ENCODE assay signal across 2 cellular contexts in genomic region chr6:142374965-142375733, GRCh38.
TF ChIP-seq lines count a peak whose summit lies in the region.

No MANE protein-coding gene starts in this region.

TF ChIP-seq in A549, 52 proteins besides CTCF, POLR2A, EP300 and RAD21 (continued from another document):
- TF ChIP-seq FOXS1 (CRISPR knock-in tag; IDR thresholded peaks at IDR 0.05) (peak; percentile 19; the same call in 1 of the 2 replicates), ATOH8 (CRISPR knock-in tag; IDR thresholded peaks at IDR 0.05; ENCODE audit: low read depth) (no peak), CEBPB (IDR thresholded peaks at IDR 0.05) (peak in 1 of 2 experiments; percentile 83; a peak in 2 of 4 replicates), HDAC2 (IDR thresholded peaks at IDR 0.05) (no peak), RCOR1 (IDR thresholded peaks at IDR 0.05; ENCODE audit: low read depth, low read length) (no peak), ZSCAN20 (CRISPR knock-in tag; IDR thresholded peaks at IDR 0.05) (no peak), MAFK (IDR thresholded peaks at IDR 0.05; ENCODE audit: partially characterized antibody) (peak; percentile 71), HES2 (IDR thresholded peaks at IDR 0.05) (no peak), CHD4 (IDR thresholded peaks at IDR 0.05; ENCODE audit: borderline replicate concordance) (no peak), PBX3 (IDR thresholded peaks at IDR 0.05) (peak; percentile 87), RNF2 (IDR thresholded peaks at IDR 0.05; ENCODE audit: borderline replicate concordance, low read depth) (no peak), ZFP36 (IDR thresholded peaks at IDR 0.05; ENCODE audit: borderline replicate concordance, partially characterized antibody) (no peak), BHLHE40 (IDR thresholded peaks at IDR 0.05; ENCODE audit: low read depth, low read length) (no peak), RFX5 (IDR thresholded peaks at IDR 0.05) (no peak), ESRRA (IDR thresholded peaks at IDR 0.05; ENCODE audit: borderline replicate concordance, low read length) (no peak), NPAS2 (CRISPR knock-in tag; IDR thresholded peaks at IDR 0.05; ENCODE audit: borderline replicate concordance) (no peak)
TF ChIP-seq in A549: peak in this region for 16.

TF ChIP-seq in HepG2, 621 proteins besides CTCF, POLR2A, EP300 and RAD21 (continued from another document and continues in another):
- TF ChIP-seq PLSCR1 (CRISPR knock-in tag; IDR thresholded peaks at IDR 0.05; ENCODE audit: borderline replicate concordance) (no peak), DDIT3 (CRISPR knock-in tag; IDR thresholded peaks at IDR 0.05) (no peak), ZNF710 (CRISPR knock-in tag; IDR thresholded peaks at IDR 0.05; ENCODE audit: borderline replicate concordance) (no peak; the same call in 1 of the 2 replicates), NFIC (IDR thresholded peaks at IDR 0.05; ENCODE audit: low read length) (peak; percentile 99), ZNF180 (CRISPR knock-in tag; IDR thresholded peaks at IDR 0.05; ENCODE audit: borderline replicate concordance, low read depth) (no peak), ZFP36 (IDR thresholded peaks at IDR 0.05; ENCODE audit: borderline replicate concordance, low read depth, low read length, partially characterized antibody) (no peak), ZBTB44 (CRISPR knock-in tag; IDR thresholded peaks at IDR 0.05) (no peak), REPIN1 (CRISPR knock-in tag; IDR thresholded peaks at IDR 0.05; ENCODE audit: borderline replicate concordance, low read depth) (peak; percentile 56; the same call in 1 of the 2 replicates), MIER3 (CRISPR knock-in tag; IDR thresholded peaks at IDR 0.05; ENCODE audit: borderline replicate concordance) (peak; percentile 95), ZNF260 (CRISPR knock-in tag; IDR thresholded peaks at IDR 0.05; ENCODE audit: borderline replicate concordance, low read depth) (no peak), ZNF263 (CRISPR knock-in tag; IDR thresholded peaks at IDR 0.05) (no peak), FOXK2 (IDR thresholded peaks at IDR 0.05) (peak; percentile 79; the same call in 1 of the 2 replicates), LCORL (IDR thresholded peaks at IDR 0.05) (peak; percentile 44; the same call in 1 of the 2 replicates), LCORL (CRISPR knock-in tag; IDR thresholded peaks at IDR 0.05) (peak; percentile 92), ZSCAN25 (CRISPR knock-in tag; IDR thresholded peaks at IDR 0.05) (no peak), STAT6 (CRISPR knock-in tag; IDR thresholded peaks at IDR 0.05; ENCODE audit: borderline replicate concordance) (peak; percentile 92; the same call in 1 of the 2 replicates), PTBP1 (IDR thresholded peaks at IDR 0.05; ENCODE audit: low read depth, low read length, poor library complexity, severe bottlenecking) (no peak), GABPB1 (CRISPR knock-in tag; IDR thresholded peaks at IDR 0.05) (no peak), ZGPAT (CRISPR knock-in tag; IDR thresholded peaks at IDR 0.05) (peak; percentile 91), ZNF17 (CRISPR knock-in tag; IDR thresholded peaks at IDR 0.05) (no peak), POGZ (CRISPR knock-in tag; IDR thresholded peaks at IDR 0.05) (peak; percentile 72), NCOA2 (CRISPR knock-in tag; IDR thresholded peaks at IDR 0.05) (peak; percentile 100), HNRNPK (IDR thresholded peaks at IDR 0.05; ENCODE audit: low read depth, low read length, poor library complexity, severe bottlenecking) (peak; percentile 39), ZNF746 (CRISPR knock-in tag; IDR thresholded peaks at IDR 0.05) (no peak), CEBPG (CRISPR knock-in tag; IDR thresholded peaks at IDR 0.05) (peak; percentile 84), ISX (CRISPR knock-in tag; conservative IDR thresholded peaks at IDR 0.05) (0 out of 2 replicates have a peak, but pooled peaks have one; percentile 27), NFYC (CRISPR knock-in tag; IDR thresholded peaks at IDR 0.05) (peak; percentile 43; the same call in 1 of the 2 replicates), ZNF879 (CRISPR knock-in tag; IDR thresholded peaks at IDR 0.05) (no peak), HOXA3 (CRISPR knock-in tag; IDR thresholded peaks at IDR 0.05) (peak; percentile 46; the same call in 1 of the 2 replicates), KLF12 (CRISPR knock-in tag; IDR thresholded peaks at IDR 0.05; ENCODE audit: borderline replicate concordance) (no peak), NBN (conservative IDR thresholded peaks at IDR 0.05) (no peak), ZNF703 (CRISPR knock-in tag; IDR thresholded peaks at IDR 0.05; ENCODE audit: borderline replicate concordance) (no peak), CSRNP1 (CRISPR knock-in tag; IDR thresholded peaks at IDR 0.05) (no peak), TFAP4 (IDR thresholded peaks at IDR 0.05; ENCODE audit: borderline replicate concordance, low read depth) (peak; percentile 52; the same call in 1 of the 2 replicates), MAF1 (CRISPR knock-in tag; IDR thresholded peaks at IDR 0.05; ENCODE audit: borderline replicate concordance) (no peak), GPBP1L1 (CRISPR knock-in tag; IDR thresholded peaks at IDR 0.05) (no peak), HOXA5 (CRISPR knock-in tag; IDR thresholded peaks at IDR 0.05) (peak; percentile 92), ZNF546 (CRISPR knock-in tag; conservative IDR thresholded peaks at IDR 0.05) (no peak), ZNF720 (CRISPR knock-in tag; IDR thresholded peaks at IDR 0.05) (no peak), KLF11 (CRISPR knock-in tag; IDR thresholded peaks at IDR 0.05) (peak; percentile 70; the same call in 1 of the 2 replicates), SMAD3 (CRISPR knock-in tag; IDR thresholded peaks at IDR 0.05) (peak; percentile 97), SALL1 (CRISPR knock-in tag; IDR thresholded peaks at IDR 0.05) (peak; percentile 93; the same call in 1 of the 2 replicates), ZNF281 (CRISPR knock-in tag; IDR thresholded peaks at IDR 0.05; ENCODE audit: borderline replicate concordance) (no peak; the same call in 1 of the 2 replicates), SNAPC2 (CRISPR knock-in tag; IDR thresholded peaks at IDR 0.05) (no peak), FOXJ3 (CRISPR knock-in tag; IDR thresholded peaks at IDR 0.05; ENCODE audit: borderline replicate concordance) (peak; percentile 99)
